ENCODE assay signal across 20 cellular contexts in genomic region chr17:37391146-37391545, GRCh38. TPM values are rescaled to one million over a fixed set of nuclear protein-coding genes. Genes with fewer than 3 reads are reported as not detected.
A peak's percentile ranks its signal among the peaks of the same experiment; 100 is the strongest.
DNase-seq lines count a peak whose midpoint lies in the region; ATAC-seq, FAIRE-seq and TF ChIP-seq lines count a peak whose summit lies in the region.
"Had no signal": no experiment of that assay in that cellular context is flagged by ENCODE, and none has a peak within 500 bp of the region (broad histone marks: within the 10 kb centered on the region; RNA-seq: fewer than 3 reads in every experiment).

No MANE protein-coding gene starts in this region.

- TF ChIP-seq RAD21 in IMR-90 (IDR thresholded peaks at IDR 0.05; ENCODE audit: low read length), result no peak
- TF ChIP-seq RAD21 in K562 (CRISPR knock-in tag; conservative IDR thresholded peaks at IDR 0.05 in 1 of 2, IDR thresholded peaks at IDR 0.05 in 1 of 2), result no peak

- peaks cover 14% of the 10 kb centered on the region for H3K79me2 ChIP-seq in ACC112 (ENCODE audit: control insufficient read depth, insufficient read depth, low read length, unreplicated experiment)
- no peaks in the 10 kb centered on the region for H3K79me2 ChIP-seq in K562 (ENCODE audit: control insufficient read depth, insufficient read depth, low read length)

- no peak overlapping the region for H2BK20ac ChIP-seq in IMR-90 (ENCODE audit: low read depth, low read length)

- H2AFZ ChIP-seq in ACC112 (ENCODE audit: low read length, unreplicated experiment) (no peak overlapping the region), IMR-90 (replicated peaks; ENCODE audit: low read length, poor library complexity) (no peak overlapping the region), K562 (ENCODE audit: low read depth, low read length) (no peak overlapping the region), mesenchymal stem cell (ENCODE audit: low read depth, low read length) (no peak overlapping the region)

- H2BK120ac ChIP-seq in IMR-90 (ENCODE audit: low read depth, low read length) (no peak overlapping the region), mesenchymal stem cell (ENCODE audit: low read depth, low read length) (no peak overlapping the region)

- no peak for TF ChIP-seq EP300 in K562 (IDR thresholded peaks at IDR 0.05; ENCODE audit: low read length)

- peak overlapping the region; percentile 65; the same call in 1 of the 2 replicates for H3K4me3 ChIP-seq in ACC112 (ENCODE audit: low read depth, low read length)
- no peak overlapping the region for H3K4me3 ChIP-seq in IMR-90 (ENCODE audit: insufficient read depth, low read depth, low read length)
- H3K4me3 ChIP-seq in K562, result no peak overlapping the region
- no peak overlapping the region for H3K4me3 ChIP-seq in mesenchymal stem cell (ENCODE audit: insufficient read depth in 1 of 2, low read depth in 1 of 2, low read length in 2 of 2)
- H3K4me3 ChIP-seq: SJCRH30 had no signal

- H3K27ac ChIP-seq in ACC112 (ENCODE audit: low read depth, low read length) (peak overlapping the region; percentile 82), IMR-90 (ENCODE audit: insufficient read depth, low read length) (no peak overlapping the region), K562 (ENCODE audit: extremely low read depth, low read depth, low read length) (no peak overlapping the region), mesenchymal stem cell (ENCODE audit: low read length, poor library complexity, severe bottlenecking) (peak overlapping the region; percentile 79)
- H3K27ac ChIP-seq: SJCRH30 had no signal

- POLR2A ChIA-PET in IMR-90 (lab: Charles Lee; ENCODE audit: unreplicated experiment), result no interaction called here
- POLR2A ChIA-PET in K562 (lab: Yijun Ruan, JAX), result interaction anchor here (0.5 to 0.7 kb wide), 3 partner anchors 71 to 458 kb away, joined by 3 to 4 read pairs (median 3); no protein-coding TSS in a partner anchor

- intact Hi-C loops in IMR-90 (cut with micrococcal nuclease) (no loop called here), K562 (cut with micrococcal nuclease) (no loop called here)

- H4K8ac ChIP-seq in IMR-90 (ENCODE audit: low read depth in 2 of 2, low read length in 2 of 2) (no peak overlapping the region), mesenchymal stem cell (ENCODE audit: low read length) (no peak overlapping the region)

- H3K79me1 ChIP-seq in IMR-90 (ENCODE audit: low read depth in 1 of 2, low read length in 2 of 2) (peaks cover 0 to 25% of the 10 kb centered on the region in 2 experiments; a peak in 3 of 4 replicates), mesenchymal stem cell (replicated peaks; ENCODE audit: low read length, poor library complexity, severe bottlenecking) (peaks cover 6% of the 10 kb centered on the region)

- H2BK15ac ChIP-seq in IMR-90 (ENCODE audit: low read depth, low read length) (no peak overlapping the region), mesenchymal stem cell (ENCODE audit: low read depth, poor library complexity, severe bottlenecking) (no peak overlapping the region)

- CTCF ChIA-PET in IMR-90 (lab: Yijun Ruan, JAX) (interaction anchor here (2.5 kb wide), 1 partner anchor 17 kb away, joined by 28 read pairs; no protein-coding TSS in a partner anchor), K562 (lab: Yijun Ruan, JAX; ENCODE audit: low intra/inter-chr PET ratio) (interaction anchor here (1.3 kb wide), 1 partner anchor 18 kb away, joined by 3 read pairs; no protein-coding TSS in a partner anchor)

- H2BK5ac ChIP-seq in IMR-90 (ENCODE audit: low read depth, low read length, poor library complexity, severe bottlenecking) (no peak overlapping the region), mesenchymal stem cell (ENCODE audit: low read depth, low read length, poor library complexity, severe bottlenecking) (no peak overlapping the region)

- H3K18ac ChIP-seq in IMR-90 (ENCODE audit: low read depth, low read length) (no peak overlapping the region), mesenchymal stem cell (ENCODE audit: low read depth in 1 of 2, low read length in 2 of 2) (no peak overlapping the region)

- no peak overlapping the region for H2AK9ac ChIP-seq in IMR-90 (replicated peaks; ENCODE audit: low read depth, low read length, poor library complexity)

- peak; percentile 67 for DNase-seq in IMR-90
- no peak for DNase-seq in K562 (ENCODE audit: extremely low read depth in 1 of 4, low spot score in 3 of 4)
- peak; percentile 34 for DNase-seq in mesenchymal stem cell
- no peak for DNase-seq in stimulated activated naive CD8-positive, alpha-beta T cell treated with anti-CD3 and anti-CD28 coated beads, Interleukin-15, Interleukin-2, amounts not matched to agents 100 U/mL and 50 U/mL, for 24 hours
- DNase-seq: C1 segment of cervical spinal cord, GF-D8, H9, NCI-H1436, NCI-H2029, NCI-H2171, NCI-H446 treated with DMSO at 0.1 percent for 48 hours, NCI-H748 treated with DMSO at 0.1 percent for 48 hours, RPMI8226 had no signal

- no peak for ATAC-seq in IMR-90 (ENCODE audit: low read depth)
- ATAC-seq in K562, result no peak
- no peak for ATAC-seq in GM21619 (IDR thresholded peaks at IDR 0.05; ENCODE audit: unreplicated experiment)
- no peak for ATAC-seq in HG03175 (IDR thresholded peaks at IDR 0.05; ENCODE audit: unreplicated experiment)
- ATAC-seq in HG02840 (IDR thresholded peaks at IDR 0.05; ENCODE audit: low FRiP score, unreplicated experiment), result no peak
- ATAC-seq in stimulated activated naive CD8-positive, alpha-beta T cell treated with anti-CD3 and anti-CD28 coated beads, Interleukin-15, Interleukin-2, amounts not matched to agents 100 U/mL and 50 U/mL, for 24 hours, result no peak

- BruUV-seq in IMR-90 (replicated peaks; lab: Mats Ljungman, UMichigan), result no TSS peak
- no TSS peak for BruUV-seq in K562 (replicated peaks; lab: Mats Ljungman, UMichigan)

- peaks cover 5% of the 10 kb centered on the region; the same call in 1 of the 2 replicates for H4K20me1 ChIP-seq in IMR-90 (ENCODE audit: insufficient read depth, low read length)
- no peaks in the 10 kb centered on the region for H4K20me1 ChIP-seq in K562 (replicated peaks; ENCODE audit: control insufficient read depth, insufficient read depth, low read length)

- H3K9me1 ChIP-seq in IMR-90 (ENCODE audit: insufficient read depth, low read length) (0 out of 2 replicates have a peak, but pooled peaks cover 5% of the 10 kb centered on the region), K562 (ENCODE audit: control insufficient read depth, insufficient read depth, low read length) (no peaks in the 10 kb centered on the region)

- WGBS in IMR-90 (ENCODE audit: extremely low coverage in 2 of 2, insufficient read length in 1 of 2), 2 experiments, result no CpG with 5 or more reads among the region's 6 CpGs
- WGBS in K562 (ENCODE audit: insufficient coverage, low coverage, missing lambda C conversion rate), result 56% methylated on average over 6 of the region's 6 CpGs
- 92% methylated on average over 3 of the region's 6 CpGs for whole genome bisulfite sequencing in mesenchymal stem cell

- no peak overlapping the region for H3K4ac ChIP-seq in IMR-90 (ENCODE audit: low read depth, low read length)
- H3K4ac ChIP-seq in mesenchymal stem cell (ENCODE audit: low read depth in 1 of 2, low read length in 2 of 2), result no peak overlapping the region

- H3K14ac ChIP-seq in IMR-90 (replicated peaks; ENCODE audit: low read depth, low read length) (no peak overlapping the region), mesenchymal stem cell (ENCODE audit: low read length in 2 of 2) (no peak overlapping the region)

- no peak overlapping the region for H3K56ac ChIP-seq in IMR-90 (ENCODE audit: extremely low read depth, insufficient read depth, low read length)

- H3K36me3 ChIP-seq in ACC112 (ENCODE audit: insufficient read depth, low read length) (no peaks in the 10 kb centered on the region), IMR-90 (ENCODE audit: control insufficient read depth, insufficient read depth, low read length) (no peaks in the 10 kb centered on the region), K562 (ENCODE audit: control insufficient read depth, insufficient read depth, low read length) (no peaks in the 10 kb centered on the region), mesenchymal stem cell (ENCODE audit: control insufficient read depth in 1 of 2, insufficient read depth in 2 of 2, low read depth in 1 of 2, low read length in 2 of 2) (no peaks in the 10 kb centered on the region)
- H3K36me3 ChIP-seq: SJCRH30 had no signal

- H3K9ac ChIP-seq in IMR-90 (ENCODE audit: low read depth, low read length), result no peak overlapping the region
- H3K9ac ChIP-seq in K562 (ENCODE audit: insufficient read depth in 1 of 2, low read depth in 2 of 2, low read length in 2 of 2), result no peak overlapping the region
- H3K9ac ChIP-seq in mesenchymal stem cell (ENCODE audit: low read length), result no peak overlapping the region

- H3K27me3 ChIP-seq in ACC112 (ENCODE audit: insufficient read depth, low read length) (no peaks in the 10 kb centered on the region), IMR-90 (ENCODE audit: control insufficient read depth, insufficient read depth, low read length) (no peaks in the 10 kb centered on the region), K562 (ENCODE audit: control insufficient read depth in 2 of 2, insufficient read depth in 2 of 2, low read length in 2 of 2) (no peaks in the 10 kb centered on the region), mesenchymal stem cell (ENCODE audit: control insufficient read depth in 1 of 2, insufficient read depth in 1 of 2, low read length in 2 of 2) (no peaks in the 10 kb centered on the region)
- H3K27me3 ChIP-seq: SJCRH30 had no signal

- H2BK12ac ChIP-seq in mesenchymal stem cell (ENCODE audit: low read length in 2 of 2), result no peak overlapping the region

- no peak for TF ChIP-seq POLR2A in IMR-90 (IDR thresholded peaks at IDR 0.05; ENCODE audit: low read depth, low read length)
- no peak for TF ChIP-seq POLR2A in K562 (conservative IDR thresholded peaks at IDR 0.05)

- no peak for FAIRE-seq in K562 (lab: Jason Lieb, UNC)
- FAIRE-seq: GM19239 had no signal

- H3K4me2 ChIP-seq in IMR-90 (ENCODE audit: low read depth, low read length), result no peak overlapping the region
- no peak overlapping the region for H3K4me2 ChIP-seq in K562 (ENCODE audit: insufficient read depth, low read length)
- H3K4me2 ChIP-seq in mesenchymal stem cell (ENCODE audit: low read length, poor library complexity, severe bottlenecking), result no peak overlapping the region

- H2AK5ac ChIP-seq in IMR-90 (ENCODE audit: low read depth, low read length), result no peak overlapping the region
- no peak overlapping the region for H2AK5ac ChIP-seq in mesenchymal stem cell (ENCODE audit: low read length, severe bottlenecking)

- H4K5ac ChIP-seq in IMR-90 (ENCODE audit: low read depth, low read length), result no peak overlapping the region

- H3K9me3 ChIP-seq in IMR-90 (ENCODE audit: control insufficient read depth, insufficient read depth, low read length) (no peaks in the 10 kb centered on the region), K562 (replicated peaks; ENCODE audit: control insufficient read depth, insufficient read depth, low read depth, low read length) (no peaks in the 10 kb centered on the region), mesenchymal stem cell (ENCODE audit: control insufficient read depth, low read length) (no peaks in the 10 kb centered on the region)
- H3K9me3 ChIP-seq: SJCRH30 had no signal

- dilution Hi-C loops in IMR-90 (cut with HindIII; ENCODE audit: low sequenced_read_pairs, unreplicated experiment), result no loop called here

- in situ Hi-C loops in IMR-90 (cut with MboI; ENCODE audit: low sequenced_read_pairs) (no loop called here), K562 (cut with MboI) (no loop called here)

- peaks cover 37% of the 10 kb centered on the region for H3K4me1 ChIP-seq in ACC112 (ENCODE audit: control insufficient read depth, insufficient read depth, low read length, unreplicated experiment)
- H3K4me1 ChIP-seq in IMR-90 (ENCODE audit: control insufficient read depth, insufficient read depth, low read length), result peaks cover 7% of the 10 kb centered on the region
- H3K4me1 ChIP-seq in K562 (replicated peaks in 1 of 2; ENCODE audit: control insufficient read depth in 2 of 2, insufficient read depth in 2 of 2, low read length in 2 of 2), result no peaks in the 10 kb centered on the region
- H3K4me1 ChIP-seq in mesenchymal stem cell (ENCODE audit: control insufficient read depth, insufficient read depth, low read depth, low read length), result peaks cover 7% of the 10 kb centered on the region

- no peak overlapping the region for H4K91ac ChIP-seq in IMR-90 (ENCODE audit: insufficient read depth, low read depth, low read length)
- H4K91ac ChIP-seq in mesenchymal stem cell (ENCODE audit: low read length), result no peak overlapping the region

- no peak overlapping the region for H3K23ac ChIP-seq in IMR-90 (ENCODE audit: low read depth, low read length)
- no peak overlapping the region for H3K23ac ChIP-seq in mesenchymal stem cell (ENCODE audit: low read length in 2 of 2)

- TF ChIP-seq CTCF in IMR-90 (conservative IDR thresholded peaks at IDR 0.05; ENCODE audit: low read depth, low read length), result no peak
- TF ChIP-seq CTCF in K562 (IDR thresholded peaks at IDR 0.05 in 2 of 3, conservative IDR thresholded peaks at IDR 0.05 in 1 of 3; ENCODE audit: insufficient read depth in 2 of 3, low read depth in 1 of 3, low read length in 3 of 3), result no peak

RNA-seq across cellular contexts. Expression of gene C17orf78, which starts 15.4 kb away (rescaled TPM):
- total RNA-seq in IMR-90 (2012; rRNA removed) (not detected in 2 replicates), K562 (2014; rRNA removed) (not detected in 2 replicates), K562 (2014; rRNA removed; fragmentation: Illumina TruSeq; extraction: Trizol) (not detected in 2 replicates), K562 (2015; rRNA removed; fragmentation: Illumina TruSeq; extraction: Trizol) (not detected in 2 replicates), K562 (2021) (not detected in 2 replicates)
- polyA plus RNA-seq in IMR-90 (2012; rRNA removed) (not detected in 2 replicates), K562 (2011; rRNA removed) (not detected in 2 replicates), K562 (2014; fragmentation: Illumina TruSeq; extraction: Trizol) (not detected in 2 replicates), K562 (2014; fragmentation: Nextera tagmentation; extraction: Ambion mirVana) (not detected), K562 (2014; rRNA removed) (not detected in 2 replicates)
- polyA plus RNA-seq in IMR-90 (2012; cell fraction: cytosol; rRNA removed), result not detected in 2 replicates
- not detected in 2 replicates for polyA plus RNA-seq in IMR-90 (2012; cell fraction: nucleus; rRNA removed; ENCODE audit: low replicate concordance)
- not detected in 2 replicates for total RNA-seq in K562 (2011; cell fraction: chromatin; rRNA removed; ENCODE audit: low replicate concordance)
- not detected in 2 replicates for total RNA-seq in K562 (2011; cell fraction: nucleolus; rRNA removed)
- not detected in 2 replicates for total RNA-seq in K562 (2011; cell fraction: nucleoplasm; rRNA removed)
- polyA plus RNA-seq in K562 (2011; cell fraction: cytosol; rRNA removed), result not detected in 2 replicates
- polyA plus RNA-seq in K562 (2011; cell fraction: nucleus; rRNA removed), result not detected in 2 replicates
- polyA plus RNA-seq in K562 (2012), result not detected in 2 replicates
- not detected in 2 replicates for polyA minus RNA-seq in K562 (2011; rRNA and poly(A)+ RNA removed)
- polyA minus RNA-seq in K562 (2011; cell fraction: cytosol; rRNA and poly(A)+ RNA removed), result not detected in 2 replicates
- not detected in 2 replicates for polyA minus RNA-seq in K562 (2011; cell fraction: nucleus; rRNA and poly(A)+ RNA removed)
- polyA plus RNA-seq in mesenchymal stem cell (2013, experiment 1 of 2), result not detected
- not detected for polyA plus RNA-seq in mesenchymal stem cell (2013, experiment 2 of 2)
- total RNA-seq: A172, H9, SJCRH30 had no signal

RNA-seq across cellular contexts. Expression of gene ACACA, which starts 15.5 kb away (rescaled TPM):
- total RNA-seq in IMR-90 (2012; rRNA removed) (35.3 and 39.1 TPM in 2 replicates), K562 (2014; rRNA removed) (47.0 and 67.8 TPM in 2 replicates), K562 (2014; rRNA removed; fragmentation: Illumina TruSeq; extraction: Trizol) (88.4 and 95.3 TPM in 2 replicates), K562 (2015; rRNA removed; fragmentation: Illumina TruSeq; extraction: Trizol) (94.7 and 100 TPM in 2 replicates), K562 (2021) (135 and 151 TPM in 2 replicates)
- polyA plus RNA-seq in IMR-90 (2012; rRNA removed) (19.7 and 21.3 TPM in 2 replicates), K562 (2011; rRNA removed) (64.7 and 103 TPM in 2 replicates), K562 (2014; fragmentation: Illumina TruSeq; extraction: Trizol) (93.5 and 94.1 TPM in 2 replicates), K562 (2014; fragmentation: Nextera tagmentation; extraction: Ambion mirVana) (10 to 100 TPM; 35.9 to 42.9 TPM), K562 (2014; rRNA removed) (54.9 and 55.3 TPM in 2 replicates)
- polyA plus RNA-seq in IMR-90 (2012; cell fraction: cytosol; rRNA removed), result 8.0 and 10.6 TPM in 2 replicates
- 16.2 and 40.7 TPM in 2 replicates for polyA plus RNA-seq in IMR-90 (2012; cell fraction: nucleus; rRNA removed; ENCODE audit: low replicate concordance)
- total RNA-seq in K562 (2011; cell fraction: chromatin; rRNA removed; ENCODE audit: low replicate concordance), result 448 and 898 TPM in 2 replicates
- 215 and 247 TPM in 2 replicates for total RNA-seq in K562 (2011; cell fraction: nucleolus; rRNA removed)
- total RNA-seq in K562 (2011; cell fraction: nucleoplasm; rRNA removed), result 361 and 377 TPM in 2 replicates
- polyA plus RNA-seq in K562 (2011; cell fraction: cytosol; rRNA removed), result 76.2 and 81.2 TPM in 2 replicates
- polyA plus RNA-seq in K562 (2011; cell fraction: nucleus; rRNA removed), result 143 and 189 TPM in 2 replicates
- 48.1 and 76.8 TPM in 2 replicates for polyA plus RNA-seq in K562 (2012)
- 202 and 328 TPM in 2 replicates for polyA minus RNA-seq in K562 (2011; rRNA and poly(A)+ RNA removed)
- 111 and 229 TPM in 2 replicates for polyA minus RNA-seq in K562 (2011; cell fraction: cytosol; rRNA and poly(A)+ RNA removed)
- 265 and 290 TPM in 2 replicates for polyA minus RNA-seq in K562 (2011; cell fraction: nucleus; rRNA and poly(A)+ RNA removed)
- polyA plus RNA-seq in mesenchymal stem cell (2013, experiment 1 of 2), result 18.9 TPM
- polyA plus RNA-seq in mesenchymal stem cell (2013, experiment 2 of 2), result 18.5 TPM

RNA-seq across cellular contexts. Expression of gene TADA2A, which starts 15.5 kb away (rescaled TPM):
- total RNA-seq in IMR-90 (2012; rRNA removed) (17.2 and 19.7 TPM in 2 replicates), K562 (2014; rRNA removed) (13.8 and 20.0 TPM in 2 replicates), K562 (2014; rRNA removed; fragmentation: Illumina TruSeq; extraction: Trizol) (25.0 and 27.0 TPM in 2 replicates), K562 (2015; rRNA removed; fragmentation: Illumina TruSeq; extraction: Trizol) (21.8 and 24.1 TPM in 2 replicates), K562 (2021) (24.8 and 26.9 TPM in 2 replicates)
- polyA plus RNA-seq in IMR-90 (2012; rRNA removed) (9.0 and 13.1 TPM in 2 replicates), K562 (2011; rRNA removed) (13.6 and 24.6 TPM in 2 replicates), K562 (2014; fragmentation: Illumina TruSeq; extraction: Trizol) (27.1 and 37.7 TPM in 2 replicates), K562 (2014; fragmentation: Nextera tagmentation; extraction: Ambion mirVana) (10 to 100 TPM; 28.0 to 33.5 TPM), K562 (2014; rRNA removed) (18.5 and 21.3 TPM in 2 replicates)
- polyA plus RNA-seq in IMR-90 (2012; cell fraction: cytosol; rRNA removed), result 3.4 and 3.5 TPM in 2 replicates
- 7.1 and 33.3 TPM in 2 replicates for polyA plus RNA-seq in IMR-90 (2012; cell fraction: nucleus; rRNA removed; ENCODE audit: low replicate concordance)
- 94.9 and 117 TPM in 2 replicates for total RNA-seq in K562 (2011; cell fraction: chromatin; rRNA removed; ENCODE audit: low replicate concordance)
- 54.7 and 67.1 TPM in 2 replicates for total RNA-seq in K562 (2011; cell fraction: nucleolus; rRNA removed)
- 48.3 and 51.1 TPM in 2 replicates for total RNA-seq in K562 (2011; cell fraction: nucleoplasm; rRNA removed)
- polyA plus RNA-seq in K562 (2011; cell fraction: cytosol; rRNA removed), result 7.5 and 9.1 TPM in 2 replicates
- polyA plus RNA-seq in K562 (2011; cell fraction: nucleus; rRNA removed), result 32.1 and 42.8 TPM in 2 replicates
- polyA plus RNA-seq in K562 (2012), result 21.9 and 30.7 TPM in 2 replicates
- 37.8 and 62.7 TPM in 2 replicates for polyA minus RNA-seq in K562 (2011; rRNA and poly(A)+ RNA removed)
- 10.0 and 13.8 TPM in 2 replicates for polyA minus RNA-seq in K562 (2011; cell fraction: cytosol; rRNA and poly(A)+ RNA removed)
- polyA minus RNA-seq in K562 (2011; cell fraction: nucleus; rRNA and poly(A)+ RNA removed), result 32.9 and 33.0 TPM in 2 replicates
- 11.1 TPM for polyA plus RNA-seq in mesenchymal stem cell (2013, experiment 1 of 2)
- 11.2 TPM for polyA plus RNA-seq in mesenchymal stem cell (2013, experiment 2 of 2)

Comparison
In these comparisons a context has a peak if more than half of its experiments do, and no peak if none do; other contexts are left out.
1. H3K27ac ChIP-seq: peak in ACC112 (single experiment) and mesenchymal stem cell (single experiment); none in IMR-90 (single experiment) and K562 (single experiment).
2. DNase-seq: peak in IMR-90 (single experiment) and mesenchymal stem cell (single experiment); none in K562 (0 of 4) and stimulated activated naive CD8-positive, alpha-beta T cell treated with anti-CD3 and anti-CD28 coated beads, Interleukin-15, Interleukin-2, amounts not matched to agents 100 U/mL and 50 U/mL, for 24 hours (single experiment).